1 cellular context compared by ENCODE assay signal in the genomic region with DNA sequence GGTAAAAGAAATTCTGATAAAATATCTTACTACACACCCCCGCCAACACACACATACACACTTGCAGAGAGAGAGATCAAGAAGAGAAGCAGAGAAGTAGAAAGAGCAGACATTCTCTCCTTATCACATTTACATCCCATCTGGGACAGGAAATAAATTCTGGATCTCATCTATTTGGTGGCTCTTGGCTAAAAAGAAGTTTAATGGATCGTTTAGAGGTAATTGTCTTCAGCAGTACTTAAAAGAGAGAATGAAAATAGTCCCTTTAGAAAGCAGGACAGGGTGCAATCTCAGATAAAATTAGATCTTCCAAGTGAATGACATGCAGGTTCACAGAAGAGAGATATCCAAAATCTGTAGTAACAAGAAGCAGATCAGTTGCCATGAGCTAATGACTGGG.
TF ChIP-seq lines count a peak whose summit lies in the region.

No MANE protein-coding gene starts in this region.

TF ChIP-seq in SK-N-SH, 30 proteins besides CTCF, POLR2A, EP300 and RAD21 (continued from another document):
- TF ChIP-seq, protein P1, sequence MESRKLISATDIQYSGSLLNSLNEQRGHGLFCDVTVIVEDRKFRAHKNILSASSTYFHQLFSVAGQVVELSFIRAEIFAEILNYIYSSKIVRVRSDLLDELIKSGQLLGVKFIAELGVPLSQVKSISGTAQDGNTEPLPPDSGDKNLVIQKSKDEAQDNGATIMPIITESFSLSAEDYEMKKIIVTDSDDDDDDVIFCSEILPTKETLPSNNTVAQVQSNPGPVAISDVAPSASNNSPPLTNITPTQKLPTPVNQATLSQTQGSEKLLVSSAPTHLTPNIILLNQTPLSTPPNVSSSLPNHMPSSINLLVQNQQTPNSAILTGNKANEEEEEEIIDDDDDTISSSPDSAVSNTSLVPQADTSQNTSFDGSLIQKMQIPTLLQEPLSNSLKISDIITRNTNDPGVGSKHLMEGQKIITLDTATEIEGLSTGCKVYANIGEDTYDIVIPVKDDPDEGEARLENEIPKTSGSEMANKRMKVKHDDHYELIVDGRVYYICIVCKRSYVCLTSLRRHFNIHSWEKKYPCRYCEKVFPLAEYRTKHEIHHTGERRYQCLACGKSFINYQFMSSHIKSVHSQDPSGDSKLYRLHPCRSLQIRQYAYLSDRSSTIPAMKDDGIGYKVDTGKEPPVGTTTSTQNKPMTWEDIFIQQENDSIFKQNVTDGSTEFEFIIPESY (IDR thresholded peaks at IDR 0.05; ENCODE audit: borderline replicate concordance, low read depth): no peak
- TF ChIP-seq, protein P2, sequence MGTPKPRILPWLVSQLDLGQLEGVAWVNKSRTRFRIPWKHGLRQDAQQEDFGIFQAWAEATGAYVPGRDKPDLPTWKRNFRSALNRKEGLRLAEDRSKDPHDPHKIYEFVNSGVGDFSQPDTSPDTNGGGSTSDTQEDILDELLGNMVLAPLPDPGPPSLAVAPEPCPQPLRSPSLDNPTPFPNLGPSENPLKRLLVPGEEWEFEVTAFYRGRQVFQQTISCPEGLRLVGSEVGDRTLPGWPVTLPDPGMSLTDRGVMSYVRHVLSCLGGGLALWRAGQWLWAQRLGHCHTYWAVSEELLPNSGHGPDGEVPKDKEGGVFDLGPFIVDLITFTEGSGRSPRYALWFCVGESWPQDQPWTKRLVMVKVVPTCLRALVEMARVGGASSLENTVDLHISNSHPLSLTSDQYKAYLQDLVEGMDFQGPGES (IDR thresholded peaks at IDR 0.05; ENCODE audit: low read depth, low read length): no peak
- no peak for TF ChIP-seq SIN3A (IDR thresholded peaks at IDR 0.05; ENCODE audit: borderline replicate concordance, low read depth, low read length)
- TF ChIP-seq, protein P3, sequence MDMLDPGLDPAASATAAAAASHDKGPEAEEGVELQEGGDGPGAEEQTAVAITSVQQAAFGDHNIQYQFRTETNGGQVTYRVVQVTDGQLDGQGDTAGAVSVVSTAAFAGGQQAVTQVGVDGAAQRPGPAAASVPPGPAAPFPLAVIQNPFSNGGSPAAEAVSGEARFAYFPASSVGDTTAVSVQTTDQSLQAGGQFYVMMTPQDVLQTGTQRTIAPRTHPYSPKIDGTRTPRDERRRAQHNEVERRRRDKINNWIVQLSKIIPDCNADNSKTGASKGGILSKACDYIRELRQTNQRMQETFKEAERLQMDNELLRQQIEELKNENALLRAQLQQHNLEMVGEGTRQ (IDR thresholded peaks at IDR 0.05; ENCODE audit: borderline replicate concordance, low read depth, low read length): no peak
- 0 out of 2 replicates have a peak, but pooled peaks have one; percentile 54 for TF ChIP-seq RCOR1 (IDR thresholded peaks at IDR 0.05; ENCODE audit: low read length)
- TF ChIP-seq JUND (IDR thresholded peaks at IDR 0.05): no peak
- no peak for TF ChIP-seq SMC3 (IDR thresholded peaks at IDR 0.05; ENCODE audit: low read depth, low read length)
- TF ChIP-seq TCF12 (IDR thresholded peaks at IDR 0.05): no peak
- 0 out of 2 replicates have a peak, but pooled peaks have one; percentile 38 for TF ChIP-seq FOXJ3 (CRISPR knock-in tag; IDR thresholded peaks at IDR 0.05)
- no peak for TF ChIP-seq POLR2AphosphoS5 (IDR thresholded peaks at IDR 0.05; ENCODE audit: low read depth, low read length)
- TF ChIP-seq MXI1 (IDR thresholded peaks at IDR 0.05; ENCODE audit: low read depth, low read length): no peak
- no peak for TF ChIP-seq RFX5 (IDR thresholded peaks at IDR 0.05; ENCODE audit: low read length)
- no peak for TF ChIP-seq EZH2phosphoT487 (IDR thresholded peaks at IDR 0.05; ENCODE audit: borderline replicate concordance, low read depth)
- no peak for TF ChIP-seq TAF1 (IDR thresholded peaks at IDR 0.05; ENCODE audit: borderline replicate concordance, low read depth, low read length)
- TF ChIP-seq GATA2 (CRISPR knock-in tag; IDR thresholded peaks at IDR 0.05): peak; percentile 76
- TF ChIP-seq RXRA (IDR thresholded peaks at IDR 0.05; ENCODE audit: borderline replicate concordance, low read depth): no peak
- TF ChIP-seq CHD2 (IDR thresholded peaks at IDR 0.05; ENCODE audit: low read length, partially characterized antibody): no peak
- TF ChIP-seq FOXM1 (IDR thresholded peaks at IDR 0.05; ENCODE audit: low read depth): no peak
- TF ChIP-seq ELF1 (IDR thresholded peaks at IDR 0.05): no peak
- TF ChIP-seq MEF2A (IDR thresholded peaks at IDR 0.05; ENCODE audit: borderline replicate concordance, low read depth): no peak
- TF ChIP-seq, protein P4, sequence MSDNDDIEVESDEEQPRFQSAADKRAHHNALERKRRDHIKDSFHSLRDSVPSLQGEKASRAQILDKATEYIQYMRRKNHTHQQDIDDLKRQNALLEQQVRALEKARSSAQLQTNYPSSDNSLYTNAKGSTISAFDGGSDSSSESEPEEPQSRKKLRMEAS (IDR thresholded peaks at IDR 0.05; ENCODE audit: low read depth): no peak
- TF ChIP-seq, protein P5, sequence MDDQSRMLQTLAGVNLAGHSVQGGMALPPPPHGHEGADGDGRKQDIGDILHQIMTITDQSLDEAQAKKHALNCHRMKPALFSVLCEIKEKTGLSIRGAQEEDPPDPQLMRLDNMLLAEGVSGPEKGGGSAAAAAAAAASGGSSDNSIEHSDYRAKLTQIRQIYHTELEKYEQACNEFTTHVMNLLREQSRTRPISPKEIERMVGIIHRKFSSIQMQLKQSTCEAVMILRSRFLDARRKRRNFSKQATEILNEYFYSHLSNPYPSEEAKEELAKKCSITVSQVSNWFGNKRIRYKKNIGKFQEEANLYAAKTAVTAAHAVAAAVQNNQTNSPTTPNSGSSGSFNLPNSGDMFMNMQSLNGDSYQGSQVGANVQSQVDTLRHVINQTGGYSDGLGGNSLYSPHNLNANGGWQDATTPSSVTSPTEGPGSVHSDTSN (IDR thresholded peaks at IDR 0.05): no peak
- TF ChIP-seq FOSL2 (IDR thresholded peaks at IDR 0.05; ENCODE audit: borderline replicate concordance, low read depth): no peak
